Comparison of ENCODE assay signal across 24 cellular contexts in genomic region chr12:120654656-120655055, GRCh38. TPM values are rescaled to one million over a fixed set of nuclear protein-coding genes. Genes with fewer than 3 reads are reported as not detected.
A peak's percentile ranks its signal among the peaks of the same experiment; 100 is the strongest.
DNase-seq lines count a peak whose midpoint lies in the region; ATAC-seq, FAIRE-seq and TF ChIP-seq lines count a peak whose summit lies in the region.
"Had no signal": no experiment of that assay in that cellular context is flagged by ENCODE, and none has a peak within 500 bp of the region (broad histone marks: within the 10 kb centered on the region; RNA-seq: fewer than 3 reads in every experiment).

No MANE protein-coding gene starts in this region.

- H3K9me3 ChIP-seq in astrocyte (ENCODE audit: insufficient read depth, low read depth, low read length) (no peaks in the 10 kb centered on the region), heart left ventricle (no peaks in the 10 kb centered on the region), upper lobe of right lung (no peaks in the 10 kb centered on the region)
- H3K9me3 ChIP-seq: mucosa of descending colon had no signal

- H3K4me3 Mint-ChIP-seq in astrocyte (ENCODE audit: unreplicated experiment) (peak overlapping the region; percentile 18), progenitor cell of endocrine pancreas (ENCODE audit: low read depth) (no peak overlapping the region)
- H3K4me3 Mint-ChIP-seq: activated CD4-positive, alpha-beta memory T cell treated with anti-CD3 and anti-CD28 coated beads, Interleukin-2, amount 10 ng/mL, durations not matched to agents 7 days and 5 days; activated naive CD8-positive, alpha-beta T cell treated with anti-CD3 and anti-CD28 coated beads, Interleukin-2, amount 10 ng/mL, durations not matched to agents 7 days and 5 days; activated T-cell treated with anti-CD3 and anti-CD28 coated beads, Interleukin-2, amount 50 U/mL, for 72 hours; CD8-positive, alpha-beta T cell; immature natural killer cell; T-helper 2 cell treated with Interferon-gamma antibody and Interleukin-4, amounts not matched to agents 5 μg/mL and 100 μg/mL, for 36 hours had no signal

- TF ChIP-seq CTCF in astrocyte (IDR thresholded peaks at IDR 0.05; ENCODE audit: insufficient read depth, low read depth, low read length) (no peak), heart left ventricle (IDR thresholded peaks at IDR 0.05) (no peak), progenitor cell of endocrine pancreas (IDR thresholded peaks at IDR 0.05; ENCODE audit: unreplicated experiment) (no peak), upper lobe of right lung (IDR thresholded peaks at IDR 0.05) (no peak)

- ATAC-seq in heart left ventricle (peak; percentile 88 to 93 (median 90)), upper lobe of right lung (peak; percentile 5), HG03097 (IDR thresholded peaks at IDR 0.05; ENCODE audit: low FRiP score, unreplicated experiment) (no peak)
- ATAC-seq: activated T-cell treated with anti-CD3 and anti-CD28 coated beads, Interleukin-2, amount 50 U/mL, for 72 hours; CD8-positive, alpha-beta T cell; K562; mucosa of descending colon had no signal

- no peaks in the 10 kb centered on the region for H3K4me1 Mint-ChIP-seq in astrocyte (ENCODE audit: low read depth, unreplicated experiment)
- no peaks in the 10 kb centered on the region for H3K4me1 Mint-ChIP-seq in progenitor cell of endocrine pancreas (ENCODE audit: low read depth)
- H3K4me1 Mint-ChIP-seq: immature natural killer cell had no signal

- H3K4me2 ChIP-seq in astrocyte (ENCODE audit: low read length), result no peak overlapping the region

- TF ChIP-seq POLR2A in heart left ventricle (IDR thresholded peaks at IDR 0.05), result no peak

- H3K36me3 ChIP-seq in astrocyte (ENCODE audit: insufficient read depth, low read length) (no peaks in the 10 kb centered on the region), heart left ventricle (no peaks in the 10 kb centered on the region), upper lobe of right lung (no peaks in the 10 kb centered on the region)

- H3K27me3 Mint-ChIP-seq in astrocyte (ENCODE audit: low read depth, unreplicated experiment) (peaks cover 32% of the 10 kb centered on the region), progenitor cell of endocrine pancreas (peaks cover 46% of the 10 kb centered on the region)

- no peaks in the 10 kb centered on the region for H3K79me2 ChIP-seq in astrocyte (ENCODE audit: insufficient read depth, low read length)

- 22 to 42% (median 33%) methylated on average over 10 of the region's 10 CpGs for WGBS in heart left ventricle, 4 donors

- DNase-seq in astrocyte (ENCODE audit: low read depth) (no peak), heart left ventricle (peak; percentile 75 to 88 (median 81)), progenitor cell of endocrine pancreas (ENCODE audit: low spot score, unreplicated experiment) (no peak), upper lobe of right lung (no peak), HUDEP-2 (lab: John Stamatoyannopoulos, UW; ENCODE audit: unreplicated experiment in 76 of 76) (no peak), NCI-H524 (lab: John Stamatoyannopoulos, UW) (no peak), LoVo (ENCODE audit: low spot score) (no peak)
- DNase-seq: activated CD4-positive, alpha-beta memory T cell treated with anti-CD3 and anti-CD28 coated beads, Interleukin-2, amount 10 ng/mL, durations not matched to agents 7 days and 5 days; activated CD4-positive, CD25-positive, alpha-beta regulatory T cell; activated naive CD8-positive, alpha-beta T cell treated with anti-CD3 and anti-CD28 coated beads, Interleukin-2, amount 10 ng/mL, durations not matched to agents 7 days and 5 days; activated T-cell treated with anti-CD3 and anti-CD28 coated beads, Interleukin-2, amount 50 U/mL, for 72 hours; CD8-positive, alpha-beta T cell; DMS79 treated with DMSO at 0.1 percent for 48 hours; effector CD8-positive, alpha-beta T cell; head of caudate nucleus; immature natural killer cell; NCI-H1694; occipital lobe; stimulated activated CD4-positive, alpha-beta T cell treated with anti-CD3 and anti-CD28 coated beads, Interleukin-2, amount 100 ng/mL, for 48 hours had no signal

- H3K27ac Mint-ChIP-seq in astrocyte (ENCODE audit: unreplicated experiment) (no peak overlapping the region), progenitor cell of endocrine pancreas (peak overlapping the region; percentile 57)
- H3K27ac Mint-ChIP-seq: activated CD4-positive, alpha-beta memory T cell treated with anti-CD3 and anti-CD28 coated beads, Interleukin-2, amount 10 ng/mL, durations not matched to agents 7 days and 5 days; activated naive CD8-positive, alpha-beta T cell treated with anti-CD3 and anti-CD28 coated beads, Interleukin-2, amount 10 ng/mL, durations not matched to agents 7 days and 5 days; activated T-cell treated with anti-CD3 and anti-CD28 coated beads, Interleukin-2, amount 50 U/mL, for 72 hours; CD8-positive, alpha-beta T cell; immature natural killer cell; T-helper 2 cell treated with Interferon-gamma antibody and Interleukin-4, amounts not matched to agents 5 μg/mL and 100 μg/mL, for 36 hours had no signal

- H2AFZ ChIP-seq in astrocyte (ENCODE audit: low read depth, low read length), result no peak overlapping the region

- no peak for FAIRE-seq in astrocyte (lab: Jason Lieb, UNC)
- FAIRE-seq: K562 had no signal

- H3K36me3 Mint-ChIP-seq in astrocyte (ENCODE audit: low read depth, unreplicated experiment) (no peaks in the 10 kb centered on the region), progenitor cell of endocrine pancreas (ENCODE audit: insufficient read depth) (no peaks in the 10 kb centered on the region)
- H3K36me3 Mint-ChIP-seq: activated naive CD8-positive, alpha-beta T cell treated with anti-CD3 and anti-CD28 coated beads, Interleukin-2, amount 10 ng/mL, durations not matched to agents 7 days and 5 days; CD8-positive, alpha-beta T cell; immature natural killer cell had no signal

- no peak overlapping the region for H3K9ac ChIP-seq in astrocyte (ENCODE audit: low read length)

- H3K4me1 ChIP-seq in astrocyte (ENCODE audit: insufficient read depth, low read length), result peaks cover 3% of the 10 kb centered on the region
- peaks cover 0 to 50% (median 35%) of the 10 kb centered on the region in 12 donors for H3K4me1 ChIP-seq in heart left ventricle
- H3K4me1 ChIP-seq in upper lobe of right lung, result peaks cover 1% of the 10 kb centered on the region

- H3K4me3 ChIP-seq in astrocyte (ENCODE audit: insufficient read depth, low read depth, low read length), result no peak overlapping the region
- H3K4me3 ChIP-seq in heart left ventricle, result peak overlapping the region in 3 of 12 donors; percentile 12 to 19 (median 14)
- no peak overlapping the region for H3K4me3 ChIP-seq in upper lobe of right lung
- H3K4me3 ChIP-seq: K562, mucosa of descending colon, skin epidermis had no signal

- intact Hi-C loops in heart left ventricle (cut with DNase I), result loop anchor here in 5 of 10 donors (2.0 to 5.0 kb wide), 2 partner anchors 30 to 33 kb away; partner anchors contain the start of gene MLEC (in 4 of the 5)
- intact Hi-C loops in upper lobe of right lung (cut with DNase I), result loop anchor here (10.0 kb wide), 1 partner anchor 310 kb away; no protein-coding TSS in a partner anchor

- H3K9me3 Mint-ChIP-seq in astrocyte (ENCODE audit: unreplicated experiment) (peaks cover 2% of the 10 kb centered on the region), progenitor cell of endocrine pancreas (ENCODE audit: low read depth) (no peaks in the 10 kb centered on the region)
- H3K9me3 Mint-ChIP-seq: activated CD4-positive, alpha-beta memory T cell treated with anti-CD3 and anti-CD28 coated beads, Interleukin-2, amount 10 ng/mL, durations not matched to agents 7 days and 5 days; activated naive CD8-positive, alpha-beta T cell treated with anti-CD3 and anti-CD28 coated beads, Interleukin-2, amount 10 ng/mL, durations not matched to agents 7 days and 5 days; activated T-cell treated with anti-CD3 and anti-CD28 coated beads, Interleukin-2, amount 50 U/mL, for 72 hours; CD8-positive, alpha-beta T cell; immature natural killer cell; T-helper 2 cell treated with Interferon-gamma antibody and Interleukin-4, amounts not matched to agents 5 μg/mL and 100 μg/mL, for 36 hours had no signal

- H4K20me1 ChIP-seq in astrocyte (ENCODE audit: insufficient read depth, low read length), result no peaks in the 10 kb centered on the region

- H3K27me3 ChIP-seq in astrocyte (ENCODE audit: insufficient read depth, low read length) (peaks cover 37% of the 10 kb centered on the region), heart left ventricle (peaks cover 0 to 1% (median 0%) of the 10 kb centered on the region in 9 donors), upper lobe of right lung (peaks cover 4% of the 10 kb centered on the region)

- H3K27ac ChIP-seq in astrocyte (ENCODE audit: low read depth, low read length) (no peak overlapping the region), heart left ventricle (peak overlapping the region; percentile 59 to 85 (median 79)), upper lobe of right lung (no peak overlapping the region)

RNA-seq across cellular contexts. Expression of gene CABP1, which starts 14.2 kb away (rescaled TPM):
- 0.19 and 0.30 TPM in 2 replicates for total RNA-seq in astrocyte
- total RNA-seq in heart left ventricle, result 1 to 10 TPM; 2.4 to 9.1 (median 3.8) TPM
- 1 to 10 TPM; 2.9 to 9.9 TPM for polyA plus RNA-seq in heart left ventricle
- total RNA-seq in progenitor cell of endocrine pancreas, result 0.19 and 0.49 TPM in 2 replicates
- 0.23 TPM for total RNA-seq in upper lobe of right lung
- total RNA-seq: CD8-positive, alpha-beta T cell; K562 had no signal
- polyA plus RNA-seq: immature natural killer cell, K562 had no signal

RNA-seq across cellular contexts. Expression of gene MLEC, which starts 32.3 kb away (rescaled TPM):
- total RNA-seq in astrocyte, result 137 and 152 TPM in 2 replicates
- total RNA-seq in heart left ventricle, result 100 to 1,000 TPM in 7 of 9 donors, 10 to 100 TPM in 2; 91.0 to 150 (median 117) TPM
- polyA plus RNA-seq in heart left ventricle, result 100 to 1,000 TPM in 1 of 2 donors, 10 to 100 TPM in 1; 39.2 to 111 TPM
- total RNA-seq in progenitor cell of endocrine pancreas, result 174 and 187 TPM in 2 replicates
- total RNA-seq in upper lobe of right lung, result 115 TPM

RNA-seq across cellular contexts. Expression of gene UNC119B, which starts 55.6 kb away (rescaled TPM):
- total RNA-seq in astrocyte (21.3 and 24.3 TPM in 2 replicates), heart left ventricle (10 to 100 TPM in 6 of 9 donors, 1 to 10 TPM in 3; 9.1 to 12.6 (median 10.7) TPM), progenitor cell of endocrine pancreas (62.5 and 66.6 TPM in 2 replicates), upper lobe of right lung (23.0 TPM)
- 10 to 100 TPM in 1 of 2 donors, 1 to 10 TPM in 1; 3.9 to 13.7 TPM for polyA plus RNA-seq in heart left ventricle

Comparison
In these comparisons a context has a peak if more than half of its experiments do, and no peak if none do; other contexts are left out.
1. DNase-seq: peak in heart left ventricle (5 of 5); none in astrocyte (single experiment), progenitor cell of endocrine pancreas (single experiment), upper lobe of right lung (single experiment), HUDEP-2 (0 of 76), NCI-H524 (0 of 2) and LoVo (single experiment).
2. H3K27ac ChIP-seq: peak in heart left ventricle (12 of 12); none in astrocyte (single experiment) and upper lobe of right lung (single experiment).